20 cellular contexts compared by ENCODE assay signal in the genomic region with DNA sequence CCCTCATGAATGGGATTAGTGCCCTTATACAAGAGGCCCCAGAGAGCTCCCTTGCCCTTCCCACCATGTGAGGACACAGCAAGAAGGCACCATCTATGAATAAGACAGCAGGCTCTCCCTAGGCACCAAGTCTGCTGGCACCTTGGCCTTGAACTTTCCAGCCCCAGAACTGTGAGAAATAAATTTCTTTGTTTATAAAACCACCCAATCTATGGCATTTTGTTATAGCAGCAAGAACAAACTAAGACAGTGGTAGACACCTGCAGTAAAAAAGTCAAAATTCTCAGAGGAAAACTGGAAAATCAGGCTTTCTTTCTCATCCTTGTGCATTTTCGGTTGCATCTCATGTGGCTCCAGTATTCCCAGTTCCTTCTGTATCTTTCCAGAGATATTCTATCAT.
DNase-seq lines count a peak whose midpoint lies in the region; ATAC-seq, FAIRE-seq and TF ChIP-seq lines count a peak whose summit lies in the region.
"Had no signal": no experiment of that assay in that cellular context is flagged by ENCODE, and none has a peak within 500 bp of the region (broad histone marks: within the 10 kb centered on the region; RNA-seq: fewer than 3 reads in every experiment).

No MANE protein-coding gene starts in this region.

- no peak for DNase-seq in PC-9
- no peak for DNase-seq in K562 (ENCODE audit: extremely low read depth in 1 of 4, low spot score in 3 of 4)
- no peak for DNase-seq in H1 (ENCODE audit: low read depth in 1 of 2, low spot score in 2 of 2)
- DNase-seq in trophoblast cell, result peak in 1 of 2 donors; percentile 56
- DNase-seq in spleen, result no peak
- no peak for DNase-seq in prostate gland (ENCODE audit: low spot score)
- DNase-seq: AML-193; Caco-2; Calu3; CD4-positive, alpha-beta T cell; CD8-positive, alpha-beta T cell; GF-D8 had no signal

- peaks cover 22% of the 10 kb centered on the region; the same call in 1 of the 2 replicates for H3F3A ChIP-seq in PC-9 (ENCODE audit: insufficient read depth, low read depth)

- in situ Hi-C loops in K562 (cut with MboI), result no loop called here

- no peak overlapping the region for H3K56ac ChIP-seq in H1 (replicated peaks; ENCODE audit: insufficient read length, low read depth, low read length)

- H4K12ac ChIP-seq in trophoblast cell (ENCODE audit: low read depth, low read length), result no peak overlapping the region

- ATAC-seq in K562, result no peak
- ATAC-seq in HG02678 (IDR thresholded peaks at IDR 0.05; ENCODE audit: unreplicated experiment), result no peak
- ATAC-seq: A549; CD8-positive, alpha-beta T cell had no signal

- TF ChIP-seq POLR2A in K562 (conservative IDR thresholded peaks at IDR 0.05) (no peak), H1 (IDR thresholded peaks at IDR 0.05; ENCODE audit: control extremely low read depth in 1 of 2, low read depth in 2 of 2, low read length in 2 of 2) (no peak), spleen (IDR thresholded peaks at IDR 0.05) (no peak), prostate gland (IDR thresholded peaks at IDR 0.05) (no peak)

- peaks cover 49% of the 10 kb centered on the region for H3K4me1 ChIP-seq in PC-9 (replicated peaks; ENCODE audit: insufficient read depth)
- H3K4me1 ChIP-seq in K562 (replicated peaks in 1 of 2; ENCODE audit: control insufficient read depth in 2 of 2, insufficient read depth in 2 of 2, low read length in 2 of 2), result peaks cover 28 to 31% of the 10 kb centered on the region in 2 experiments
- H3K4me1 ChIP-seq in H1 (replicated peaks in 1 of 4; ENCODE audit: control insufficient read depth in 3 of 4, insufficient read depth in 4 of 4, low read length in 3 of 4), result peaks cover 0 to 10% (median 6%) of the 10 kb centered on the region in 4 experiments; a peak in 6 of 7 replicates
- peaks cover 8 to 14% of the 10 kb centered on the region in 2 experiments for H3K4me1 ChIP-seq in trophoblast cell (ENCODE audit: control insufficient read depth in 1 of 2, insufficient read depth in 2 of 2, low read length in 2 of 2)
- no peaks in the 10 kb centered on the region for H3K4me1 ChIP-seq in spleen
- no peaks in the 10 kb centered on the region for H3K4me1 ChIP-seq in prostate gland (replicated peaks)
- H3K4me1 ChIP-seq: BLaER1 treated with 17β-estradiol and CSF1 and Interleukin-3, amounts not matched to agents 10 nM and 100 nM had no signal

- no peak for FAIRE-seq in K562 (lab: Jason Lieb, UNC)
- no peak for FAIRE-seq in H1 (lab: Jason Lieb, UNC)
- FAIRE-seq: A549, D721Med, G401.6, GM12891 had no signal

- H3K9me1 ChIP-seq in K562 (ENCODE audit: control insufficient read depth, insufficient read depth, low read length), result no peaks in the 10 kb centered on the region

- H3K36me3 ChIP-seq in PC-9 (ENCODE audit: low read depth) (no peaks in the 10 kb centered on the region), K562 (ENCODE audit: control insufficient read depth, insufficient read depth, low read length) (no peaks in the 10 kb centered on the region), H1 (ENCODE audit: control insufficient read depth in 2 of 4, insufficient read depth in 4 of 4, low read length in 3 of 4) (no peaks in the 10 kb centered on the region), trophoblast cell (ENCODE audit: control insufficient read depth in 1 of 2, insufficient read depth in 2 of 2, low read length in 2 of 2) (no peaks in the 10 kb centered on the region), spleen (no peaks in the 10 kb centered on the region), prostate gland (no peaks in the 10 kb centered on the region)
- H3K36me3 ChIP-seq: BLaER1 treated with 17β-estradiol and CSF1 and Interleukin-3, amounts not matched to agents 10 nM and 100 nM had no signal

- no peaks in the 10 kb centered on the region for H4K20me1 ChIP-seq in PC-9 (ENCODE audit: insufficient read depth)
- no peaks in the 10 kb centered on the region for H4K20me1 ChIP-seq in K562 (replicated peaks; ENCODE audit: control insufficient read depth, insufficient read depth, low read length)
- no peaks in the 10 kb centered on the region for H4K20me1 ChIP-seq in H1 (replicated peaks in 1 of 2; ENCODE audit: control insufficient read depth in 1 of 2, insufficient read depth in 2 of 2, low read length in 2 of 2)

- no peak overlapping the region for H3K14ac ChIP-seq in H1 (ENCODE audit: insufficient read length)
- no peak overlapping the region for H3K14ac ChIP-seq in trophoblast cell (ENCODE audit: low read length)

- H2AK5ac ChIP-seq in H1 (ENCODE audit: low read depth, low read length) (no peak overlapping the region), trophoblast cell (ENCODE audit: low read length) (peak overlapping the region; percentile 15)

- POLR2A ChIA-PET in PC-9 (lab: Charles Lee; ENCODE audit: unreplicated experiment) (no interaction called here), K562 (lab: Yijun Ruan, JAX) (interaction anchor here (0.8 to 1.2 kb wide), 3 partner anchors 9 to 211 kb away, joined by 3 read pairs; no protein-coding TSS in a partner anchor), H1 (lab: Charles Lee; ENCODE audit: partially characterized antibody) (no interaction called here)

- CTCF ChIA-PET in PC-9 (lab: Charles Lee) (interaction anchor here (0.6 kb wide), 1 partner anchor 65 kb away, joined by 7 read pairs; no protein-coding TSS in a partner anchor), K562 (lab: Yijun Ruan, JAX; ENCODE audit: low intra/inter-chr PET ratio) (no interaction called here), H1 (lab: Charles Lee; ENCODE audit: partially characterized antibody) (interaction anchor here (1.0 to 4.6 kb wide), 6 partner anchors 8 to 198 kb away, joined by 3 to 23 read pairs (median 4); no protein-coding TSS in a partner anchor)

- no peak overlapping the region for H2BK20ac ChIP-seq in H1 (ENCODE audit: low read length)

- no peak overlapping the region for H4K91ac ChIP-seq in H1 (replicated peaks; ENCODE audit: insufficient read length, low read length)
- H4K91ac ChIP-seq in trophoblast cell (ENCODE audit: low read depth, low read length), result no peak overlapping the region

- H3K79me2 ChIP-seq in PC-9 (ENCODE audit: low read depth) (no peaks in the 10 kb centered on the region), K562 (ENCODE audit: control insufficient read depth, insufficient read depth, low read length) (no peaks in the 10 kb centered on the region), H1 (ENCODE audit: control insufficient read depth in 1 of 2, insufficient read depth in 2 of 2, low read length in 2 of 2) (no peaks in the 10 kb centered on the region), trophoblast cell (ENCODE audit: control insufficient read depth, insufficient read depth, low read length, poor library complexity) (peaks cover 1% of the 10 kb centered on the region)

- H3K4me3 ChIP-seq in PC-9 (no peak overlapping the region), K562 (no peak overlapping the region), H1 (ENCODE audit: extremely low read depth in 1 of 4, insufficient read depth in 2 of 4, low read depth in 3 of 4, low read length in 4 of 4) (no peak overlapping the region), trophoblast cell (ENCODE audit: low read depth, low read length) (no peak overlapping the region), spleen (no peak overlapping the region), prostate gland (no peak overlapping the region)
- H3K4me3 ChIP-seq: A549; BLaER1 treated with 17β-estradiol and CSF1 and Interleukin-3, amounts not matched to agents 10 nM and 100 nM had no signal

- H3K27me3 ChIP-seq in PC-9 (ENCODE audit: insufficient read depth, low read depth), result no peaks in the 10 kb centered on the region
- no peaks in the 10 kb centered on the region for H3K27me3 ChIP-seq in K562 (ENCODE audit: control insufficient read depth in 2 of 2, insufficient read depth in 2 of 2, low read length in 2 of 2)
- H3K27me3 ChIP-seq in H1 (replicated peaks in 1 of 4; ENCODE audit: control insufficient read depth in 3 of 4, extremely low read depth in 1 of 4, insufficient read depth in 3 of 4, low read length in 3 of 4), result 0 out of 7 replicates have a peak, but pooled peaks cover 0 to 3% (median 0%) of the 10 kb centered on the region in 4 experiments
- no peaks in the 10 kb centered on the region for H3K27me3 ChIP-seq in trophoblast cell (ENCODE audit: insufficient read depth, low read length)
- H3K27me3 ChIP-seq in spleen (replicated peaks in 1 of 7), result no peaks in the 10 kb centered on the region
- no peaks in the 10 kb centered on the region for H3K27me3 ChIP-seq in prostate gland (replicated peaks; ENCODE audit: insufficient read depth)
- H3K27me3 ChIP-seq: BLaER1 treated with 17β-estradiol and CSF1 and Interleukin-3, amounts not matched to agents 10 nM and 100 nM had no signal

- BruUV-seq in PC-9 (replicated peaks; lab: Mats Ljungman, UMichigan) (no TSS peak), K562 (replicated peaks; lab: Mats Ljungman, UMichigan) (no TSS peak)

- H4K8ac ChIP-seq in H1 (ENCODE audit: extremely low read depth, insufficient read depth, low read length), result no peak overlapping the region
- H4K8ac ChIP-seq in trophoblast cell (ENCODE audit: low read depth, low read length), result no peak overlapping the region

- H3K9ac ChIP-seq in K562 (ENCODE audit: insufficient read depth in 1 of 2, low read depth in 2 of 2, low read length in 2 of 2), result no peak overlapping the region
- no peak overlapping the region for H3K9ac ChIP-seq in H1 (replicated peaks in 1 of 4; ENCODE audit: extremely low read depth in 1 of 4, low read depth in 3 of 4, low read length in 3 of 4)
- no peak overlapping the region for H3K9ac ChIP-seq in trophoblast cell (ENCODE audit: low read length)
- H3K9ac ChIP-seq: BLaER1 treated with 17β-estradiol and CSF1 and Interleukin-3, amounts not matched to agents 10 nM and 100 nM had no signal

- H3K23ac ChIP-seq in H1 (ENCODE audit: insufficient read length) (no peak overlapping the region), trophoblast cell (ENCODE audit: low read length) (no peak overlapping the region)

- H3K27ac ChIP-seq in PC-9 (peak overlapping the region; percentile 37), K562 (ENCODE audit: extremely low read depth, low read depth, low read length) (no peak overlapping the region), H1 (ENCODE audit: low read depth, low read length) (no peak overlapping the region), trophoblast cell (ENCODE audit: low read depth, low read length) (no peak overlapping the region), spleen (no peak overlapping the region), prostate gland (no peak overlapping the region)
- H3K27ac ChIP-seq: 22Rv1; A549; BLaER1 treated with 17β-estradiol and CSF1 and Interleukin-3, amounts not matched to agents 10 nM and 100 nM; C4-2B had no signal

- intact Hi-C loops in PC-9 (cut with micrococcal nuclease; ENCODE audit: unreplicated experiment) (loop anchor here (10.0 kb wide), 1 partner anchor 56 kb away; no protein-coding TSS in a partner anchor), K562 (cut with micrococcal nuclease) (loop anchor here (10.0 kb wide), 1 partner anchor 374 kb away; no protein-coding TSS in a partner anchor), spleen (cut with DNase I; ENCODE audit: low total_unique reads) (no loop called here), prostate gland (cut with DNase I) (loop anchor here (10.0 kb wide), 1 partner anchor 126 kb away; no protein-coding TSS in a partner anchor)

- no peaks in the 10 kb centered on the region for H3K9me2 ChIP-seq in PC-9 (ENCODE audit: insufficient read depth)

- H2AFZ ChIP-seq in PC-9 (no peak overlapping the region), K562 (ENCODE audit: low read depth, low read length) (no peak overlapping the region), H1 (ENCODE audit: low read length) (no peak overlapping the region), trophoblast cell (ENCODE audit: insufficient read depth, low read length, poor library complexity) (no peak overlapping the region)

- no peaks in the 10 kb centered on the region for H3K23me2 ChIP-seq in H1 (ENCODE audit: low read depth, low read length)

- H2BK15ac ChIP-seq in H1 (ENCODE audit: low read length), result no peak overlapping the region

- H3K4ac ChIP-seq in H1 (replicated peaks; ENCODE audit: insufficient read length, low read depth, low read length), result no peak overlapping the region
- no peak overlapping the region for H3K4ac ChIP-seq in trophoblast cell (ENCODE audit: low read depth, low read length)

- 91% methylated on average over 1 of the region's 1 CpG for WGBS in K562 (ENCODE audit: insufficient coverage, low coverage, missing lambda C conversion rate)
- WGBS in H1 (ENCODE audit: extremely low coverage in 1 of 2, insufficient coverage in 1 of 2, insufficient read length in 1 of 2, insufficient replicate concordance in 2 of 2, low coverage in 1 of 2, low lambda C conversion rate in 2 of 2, missing lambda C conversion rate in 1 of 2), 2 experiments, result 93% methylated on average over 1 of the region's 1 CpG; no CpG with 5 or more reads in 1 of the 2 experiments
- no CpG with 5 or more reads among the region's 1 CpG for WGBS in trophoblast cell (ENCODE audit: extremely low coverage, insufficient coverage, insufficient read length)
- 88 to 97% (median 95%) methylated on average over 1 of the region's 1 CpG for WGBS in spleen, 5 donors
- WGBS in prostate gland, result 100% methylated on average over 1 of the region's 1 CpG

- H2BK120ac ChIP-seq in H1 (replicated peaks; ENCODE audit: low read depth, low read length), result no peak overlapping the region
- no peak overlapping the region for H2BK120ac ChIP-seq in trophoblast cell (ENCODE audit: insufficient read depth, low read length, poor library complexity)

- no peak overlapping the region for H2BK5ac ChIP-seq in H1 (ENCODE audit: low read depth, low read length)
- H2BK5ac ChIP-seq in trophoblast cell (ENCODE audit: low read depth, low read length, poor library complexity), result no peak overlapping the region

- no peak for TF ChIP-seq EP300 in K562 (IDR thresholded peaks at IDR 0.05; ENCODE audit: low read length)
- no peak for TF ChIP-seq EP300 in H1 (IDR thresholded peaks at IDR 0.05; ENCODE audit: borderline replicate concordance in 1 of 2, low read depth in 2 of 2, low read length in 2 of 2)

- TF ChIP-seq CTCF in PC-9 (conservative IDR thresholded peaks at IDR 0.05) (no peak), K562 (IDR thresholded peaks at IDR 0.05 in 2 of 3, conservative IDR thresholded peaks at IDR 0.05 in 1 of 3; ENCODE audit: insufficient read depth in 2 of 3, low read depth in 1 of 3, low read length in 3 of 3) (no peak), H1 (IDR thresholded peaks at IDR 0.05; ENCODE audit: control extremely low read depth in 1 of 3, insufficient read depth in 1 of 3, low read depth in 1 of 3, low read length in 3 of 3) (no peak), spleen (IDR thresholded peaks at IDR 0.05 in 8 of 11, conservative IDR thresholded peaks at IDR 0.05 in 3 of 11) (no peak), prostate gland (IDR thresholded peaks at IDR 0.05) (no peak)

- H3K4me2 ChIP-seq in PC-9 (0 out of 2 replicates have a peak overlapping the region, but pooled peaks have one; percentile 15), K562 (ENCODE audit: insufficient read depth, low read length) (no peak overlapping the region), H1 (ENCODE audit: insufficient read depth in 1 of 2, low read depth in 2 of 2, low read length in 2 of 2) (no peak overlapping the region), trophoblast cell (ENCODE audit: low read length) (no peak overlapping the region)
- H3K4me2 ChIP-seq: A549; BLaER1 treated with 17β-estradiol and CSF1 and Interleukin-3, amounts not matched to agents 10 nM and 100 nM had no signal

- TF ChIP-seq RAD21 in K562 (CRISPR knock-in tag; conservative IDR thresholded peaks at IDR 0.05 in 1 of 2, IDR thresholded peaks at IDR 0.05 in 1 of 2), result no peak
- no peak for TF ChIP-seq RAD21 in H1 (IDR thresholded peaks at IDR 0.05 in 1 of 2, conservative IDR thresholded peaks at IDR 0.05 in 1 of 2; ENCODE audit: low read depth in 2 of 2, low read length in 2 of 2)

- no peak overlapping the region for H4K5ac ChIP-seq in H1 (ENCODE audit: insufficient read length, low read depth, low read length)

- H3K18ac ChIP-seq in H1 (ENCODE audit: extremely low read depth, low read length) (peak overlapping the region; percentile 1; the same call in 1 of the 2 replicates), trophoblast cell (ENCODE audit: low read length) (no peak overlapping the region)

- H3K9me3 ChIP-seq in PC-9 (ENCODE audit: insufficient read depth, low read depth) (no peaks in the 10 kb centered on the region), K562 (replicated peaks; ENCODE audit: control insufficient read depth, insufficient read depth, low read depth, low read length) (no peaks in the 10 kb centered on the region), H1 (ENCODE audit: insufficient read depth in 2 of 2, low read depth in 1 of 2, low read length in 1 of 2) (no peaks in the 10 kb centered on the region), trophoblast cell (ENCODE audit: insufficient read depth, low read depth, low read length) (peaks cover 2% of the 10 kb centered on the region), spleen (peaks cover 0 to 5% (median 2%) of the 10 kb centered on the region in 8 donors), prostate gland (no peaks in the 10 kb centered on the region)
- H3K9me3 ChIP-seq: Caco-2 had no signal

- no peak overlapping the region for H2BK12ac ChIP-seq in H1 (ENCODE audit: low read depth, low read length)
- no peak overlapping the region for H2BK12ac ChIP-seq in trophoblast cell (ENCODE audit: low read length)

- no peaks in the 10 kb centered on the region for H3K79me1 ChIP-seq in H1 (ENCODE audit: low read depth, low read length)
- H3K79me1 ChIP-seq in trophoblast cell (ENCODE audit: low read length), result peaks cover 10% of the 10 kb centered on the region
